ENCODE assay signal across 8 cellular contexts in genomic region chr1:46535063-46535462, GRCh38. TPM values are rescaled to one million over a fixed set of nuclear protein-coding genes. Genes with fewer than 3 reads are reported as not detected.
A peak's percentile ranks its signal among the peaks of the same experiment; 100 is the strongest.
DNase-seq lines count a peak whose midpoint lies in the region; ATAC-seq, FAIRE-seq and TF ChIP-seq lines count a peak whose summit lies in the region.

No MANE protein-coding gene starts in this region.

- H4K8ac ChIP-seq in H1 (ENCODE audit: extremely low read depth, insufficient read depth, low read length) = no peak overlapping the region

- H3K9me3 ChIP-seq in OCI-LY1 (ENCODE audit: low read length) = no peaks in the 10 kb centered on the region
- H3K9me3 ChIP-seq in H1 (ENCODE audit: insufficient read depth in 2 of 2, low read depth in 1 of 2, low read length in 1 of 2) = no peaks in the 10 kb centered on the region

- peak; percentile 13 to 15; a peak in 2 of 4 replicates for TF ChIP-seq RAD21 in H1 (IDR thresholded peaks at IDR 0.05 in 1 of 2, conservative IDR thresholded peaks at IDR 0.05 in 1 of 2; ENCODE audit: low read depth in 2 of 2, low read length in 2 of 2)

- no peak overlapping the region for H2BK120ac ChIP-seq in H1 (replicated peaks; ENCODE audit: low read depth, low read length)

- H3K79me1 ChIP-seq in H1 (ENCODE audit: low read depth, low read length) = no peaks in the 10 kb centered on the region

- no peak for TF ChIP-seq POLR2A in H1 (IDR thresholded peaks at IDR 0.05; ENCODE audit: control extremely low read depth in 1 of 2, low read depth in 2 of 2, low read length in 2 of 2)

- H3K23me2 ChIP-seq in H1 (ENCODE audit: low read depth, low read length) = peaks cover 7% of the 10 kb centered on the region; the same call in 1 of the 2 replicates

- POLR2A ChIA-PET in H1 (lab: Charles Lee; ENCODE audit: partially characterized antibody) = interaction anchor here (1.0 kb wide), 2 partner anchors 9 to 11 kb away, joined by 3 to 4 read pairs; no protein-coding TSS in a partner anchor

- H2AFZ ChIP-seq in OCI-LY1 (ENCODE audit: low read length) (no peak overlapping the region), H1 (ENCODE audit: low read length) (no peak overlapping the region)

- 93% methylated on average over 2 of the region's 2 CpGs; no CpG with 5 or more reads in 1 of the 2 experiments for WGBS in H1 (ENCODE audit: extremely low coverage in 1 of 2, insufficient coverage in 1 of 2, insufficient read length in 1 of 2, insufficient replicate concordance in 2 of 2, low coverage in 1 of 2, low lambda C conversion rate in 2 of 2, missing lambda C conversion rate in 1 of 2), 2 experiments

- no peak overlapping the region for H2BK20ac ChIP-seq in H1 (ENCODE audit: low read length)

- peaks cover 19% of the 10 kb centered on the region for H3K4me1 Mint-ChIP-seq in stimulated activated effector memory CD8-positive, alpha-beta T cell treated with anti-CD3 and anti-CD28 coated beads, Interleukin-12 subunit alpha, Interleukin-12 subunit beta, amount 100 ng/mL, for 72 hours

- H4K20me1 ChIP-seq in OCI-LY1 (ENCODE audit: insufficient read depth, low read length) (no peaks in the 10 kb centered on the region), H1 (replicated peaks in 1 of 2; ENCODE audit: control insufficient read depth in 1 of 2, insufficient read depth in 2 of 2, low read length in 2 of 2) (peaks cover 1% of the 10 kb centered on the region in 2 experiments)

- no peaks in the 10 kb centered on the region; the same call in 1 of the 2 replicates for H3K36me3 ChIP-seq in OCI-LY1 (ENCODE audit: insufficient read depth, low read length)
- no peaks in the 10 kb centered on the region for H3K36me3 ChIP-seq in H1 (ENCODE audit: control insufficient read depth in 2 of 4, insufficient read depth in 4 of 4, low read length in 3 of 4)

- no peak overlapping the region for H3K27ac Mint-ChIP-seq in stimulated activated effector memory CD8-positive, alpha-beta T cell treated with anti-CD3 and anti-CD28 coated beads, Interleukin-12 subunit alpha, Interleukin-12 subunit beta, amount 100 ng/mL, for 72 hours

- no peak overlapping the region for H3K4me2 ChIP-seq in OCI-LY1 (ENCODE audit: low read length)
- no peak overlapping the region for H3K4me2 ChIP-seq in H1 (ENCODE audit: insufficient read depth in 1 of 2, low read depth in 2 of 2, low read length in 2 of 2)

- no peak overlapping the region for H2AK5ac ChIP-seq in H1 (ENCODE audit: low read depth, low read length)

- no peak overlapping the region for H3K18ac ChIP-seq in H1 (ENCODE audit: extremely low read depth, low read length)

- DNase-seq in activated effector memory CD4-positive, alpha-beta T cell treated with anti-CD3 and anti-CD28 coated beads, Interleukin-2, amount 50 U/mL, for 16 hours = peak; percentile 67
- no peak for DNase-seq in activated effector memory CD4-positive, alpha-beta T cell treated with Interleukin-2 at 50 U/mL for 16 hours
- no peak for DNase-seq in H1 (ENCODE audit: low read depth in 1 of 2, low spot score in 2 of 2)
- DNase-seq in stimulated activated effector memory CD8-positive, alpha-beta T cell treated with anti-CD3 and anti-CD28 coated beads, Interleukin-12 subunit alpha, Interleukin-12 subunit beta, amount 100 ng/mL, for 72 hours (ENCODE audit: low spot score in 2 of 2) = peak in 1 of 2 donors; percentile 71
- no peak for DNase-seq in NCI-H1930 (lab: John Stamatoyannopoulos, UW)
- no peak for DNase-seq in NCI-H187 treated with DMSO at 0.1 percent for 48 hours (lab: John Stamatoyannopoulos, UW)

- TF ChIP-seq CTCF in OCI-LY1 (IDR thresholded peaks at IDR 0.05; ENCODE audit: low read length) (peak; percentile 56), H1 (IDR thresholded peaks at IDR 0.05; ENCODE audit: control extremely low read depth in 1 of 3, insufficient read depth in 1 of 3, low read depth in 1 of 3, low read length in 3 of 3) (peak in 1 of 3 experiments; percentile 37; a peak in 1 of 4 replicates)

- no peak overlapping the region for H3K4me3 ChIP-seq in OCI-LY1 (ENCODE audit: low read depth, low read length, poor library complexity, severe bottlenecking)
- H3K4me3 ChIP-seq in H1 (ENCODE audit: extremely low read depth in 1 of 4, insufficient read depth in 2 of 4, low read depth in 3 of 4, low read length in 4 of 4) = no peak overlapping the region

- no peak overlapping the region for H3K4ac ChIP-seq in H1 (replicated peaks; ENCODE audit: insufficient read length, low read depth, low read length)

- H3K9me2 ChIP-seq in OCI-LY1 (ENCODE audit: low read depth, low read length) = no peaks in the 10 kb centered on the region

- no peak overlapping the region for H3K4me3 Mint-ChIP-seq in stimulated activated effector memory CD8-positive, alpha-beta T cell treated with anti-CD3 and anti-CD28 coated beads, Interleukin-12 subunit alpha, Interleukin-12 subunit beta, amount 100 ng/mL, for 72 hours

- H3K23ac ChIP-seq in H1 (ENCODE audit: insufficient read length) = no peak overlapping the region

- H2BK12ac ChIP-seq in H1 (ENCODE audit: low read depth, low read length) = no peak overlapping the region

- no peaks in the 10 kb centered on the region for H3F3A ChIP-seq in OCI-LY1 (ENCODE audit: insufficient read depth, low read length)

- H3K4me1 ChIP-seq in OCI-LY1 (ENCODE audit: insufficient read depth, low read length, severe bottlenecking) = no peaks in the 10 kb centered on the region
- peaks cover 0 to 2% (median 0%) of the 10 kb centered on the region in 4 experiments; a peak in 3 of 7 replicates for H3K4me1 ChIP-seq in H1 (replicated peaks in 1 of 4; ENCODE audit: control insufficient read depth in 3 of 4, insufficient read depth in 4 of 4, low read length in 3 of 4)

- peak; percentile 38 for ATAC-seq in stimulated activated effector memory CD8-positive, alpha-beta T cell treated with anti-CD3 and anti-CD28 coated beads, Interleukin-12 subunit alpha, Interleukin-12 subunit beta, amount 100 ng/mL, for 72 hours
- ATAC-seq in HG02840 (IDR thresholded peaks at IDR 0.05; ENCODE audit: low FRiP score, unreplicated experiment) = no peak

- no peaks in the 10 kb centered on the region for H3K9me3 Mint-ChIP-seq in stimulated activated effector memory CD8-positive, alpha-beta T cell treated with anti-CD3 and anti-CD28 coated beads, Interleukin-12 subunit alpha, Interleukin-12 subunit beta, amount 100 ng/mL, for 72 hours

- H3K9ac ChIP-seq in OCI-LY1 (ENCODE audit: low read length) = no peak overlapping the region
- H3K9ac ChIP-seq in H1 (replicated peaks in 1 of 4; ENCODE audit: extremely low read depth in 1 of 4, low read depth in 3 of 4, low read length in 3 of 4) = no peak overlapping the region

- no peak for FAIRE-seq in H1 (lab: Jason Lieb, UNC)

- H4K91ac ChIP-seq in H1 (replicated peaks; ENCODE audit: insufficient read length, low read length) = no peak overlapping the region

- no peak overlapping the region for H4K5ac ChIP-seq in H1 (ENCODE audit: insufficient read length, low read depth, low read length)

- H3K27ac ChIP-seq in OCI-LY1 (ENCODE audit: low read depth, low read length, poor library complexity, severe bottlenecking) = no peak overlapping the region
- H3K27ac ChIP-seq in H1 (ENCODE audit: low read depth, low read length) = no peak overlapping the region

- TF ChIP-seq EP300 in H1 (IDR thresholded peaks at IDR 0.05; ENCODE audit: borderline replicate concordance in 1 of 2, low read depth in 2 of 2, low read length in 2 of 2) = no peak

- H3K79me2 ChIP-seq in OCI-LY1 (ENCODE audit: insufficient read depth, low read length) (no peaks in the 10 kb centered on the region), H1 (ENCODE audit: control insufficient read depth in 1 of 2, insufficient read depth in 2 of 2, low read length in 2 of 2) (no peaks in the 10 kb centered on the region)

- peaks cover 7% of the 10 kb centered on the region; the same call in 1 of the 2 replicates for H3K27me3 ChIP-seq in OCI-LY1 (ENCODE audit: insufficient read depth, low read length)
- H3K27me3 ChIP-seq in H1 (replicated peaks in 1 of 4; ENCODE audit: control insufficient read depth in 3 of 4, extremely low read depth in 1 of 4, insufficient read depth in 3 of 4, low read length in 3 of 4) = peaks cover 23 to 65% (median 51%) of the 10 kb centered on the region in 4 experiments

- no peak overlapping the region for H3K56ac ChIP-seq in H1 (replicated peaks; ENCODE audit: insufficient read length, low read depth, low read length)

- no peak overlapping the region for H3K14ac ChIP-seq in H1 (ENCODE audit: insufficient read length)

- CTCF ChIA-PET in H1 (lab: Charles Lee; ENCODE audit: partially characterized antibody) = interaction anchor here (1.1 to 25.0 kb wide), 16 partner anchors 8 to 102 kb away, joined by 3 to 1068 read pairs (median 6); partner anchors contain the start of genes DMBX1, KNCN and MKNK1

- no peaks in the 10 kb centered on the region for H3K36me3 Mint-ChIP-seq in stimulated activated effector memory CD8-positive, alpha-beta T cell treated with anti-CD3 and anti-CD28 coated beads, Interleukin-12 subunit alpha, Interleukin-12 subunit beta, amount 100 ng/mL, for 72 hours

- H2BK15ac ChIP-seq in H1 (ENCODE audit: low read length) = no peak overlapping the region

- no peak overlapping the region for H2BK5ac ChIP-seq in H1 (ENCODE audit: low read depth, low read length)

TF ChIP-seq in H1, 55 proteins besides CTCF, POLR2A, EP300 and RAD21 (continues in another document):
- no peak for TF ChIP-seq SP1 (IDR thresholded peaks at IDR 0.05; ENCODE audit: low read depth, low read length)
- TF ChIP-seq JUND (IDR thresholded peaks at IDR 0.05; ENCODE audit: low read length) = no peak
- no peak for TF ChIP-seq RFX5 (IDR thresholded peaks at IDR 0.05; ENCODE audit: borderline replicate concordance, low read depth, low read length)
- TF ChIP-seq GABPA (IDR thresholded peaks at IDR 0.05; ENCODE audit: borderline replicate concordance, insufficient read depth, low read length) = no peak

RNA-seq across cellular contexts. Expression of gene KNCN, which starts 16.4 kb away (rescaled TPM):
- not detected in 2 replicates for total RNA-seq in H1 (2021; fragmentation: NEBNext Ultra II Directional; extraction: Animal tissue kit (Norgen Biotek cat#: 25700))
- not detected in 2 replicates for polyA plus RNA-seq in H1 (2011; rRNA removed)
- polyA plus RNA-seq in H1 (2011; cell fraction: cytosol; rRNA removed) = not detected
- not detected for polyA plus RNA-seq in H1 (2011; cell fraction: nucleus; rRNA removed)
- polyA plus RNA-seq in H1 (2012, experiment 1 of 2) = not detected in 4 replicates
- not detected for polyA plus RNA-seq in H1 (2012, experiment 2 of 2)
- polyA plus RNA-seq in H1 (2013, experiment 1 of 2) = not detected
- not detected for polyA plus RNA-seq in H1 (2013, experiment 2 of 2)
- not detected in 2 replicates for polyA minus RNA-seq in H1 (2011; rRNA and poly(A)+ RNA removed)
- not detected for polyA minus RNA-seq in H1 (2011; cell fraction: cytosol; rRNA and poly(A)+ RNA removed)
- not detected for polyA minus RNA-seq in H1 (2011; cell fraction: nucleus; rRNA and poly(A)+ RNA removed)

RNA-seq across cellular contexts. Expression of gene DMBX1, which starts 45.4 kb away (rescaled TPM):
- total RNA-seq in H1 (2021; fragmentation: NEBNext Ultra II Directional; extraction: Animal tissue kit (Norgen Biotek cat#: 25700)) = 0.30 TPM in 1 of 2 replicates, not detected in the other
- 0.23 and 0.36 TPM in 2 replicates for polyA plus RNA-seq in H1 (2011; rRNA removed)
- 0.26 TPM for polyA plus RNA-seq in H1 (2011; cell fraction: cytosol; rRNA removed)
- polyA plus RNA-seq in H1 (2011; cell fraction: nucleus; rRNA removed) = 0.53 TPM
- 0.24 to 0.30 TPM (median 0.27 TPM) in 4 replicates for polyA plus RNA-seq in H1 (2012, experiment 1 of 2)
- 0.12 TPM for polyA plus RNA-seq in H1 (2012, experiment 2 of 2)
- polyA plus RNA-seq in H1 (2013, experiment 1 of 2) = 0.06 TPM
- polyA plus RNA-seq in H1 (2013, experiment 2 of 2) = 0.09 TPM
- 0.07 and 0.41 TPM in 2 replicates for polyA minus RNA-seq in H1 (2011; rRNA and poly(A)+ RNA removed)
- polyA minus RNA-seq in H1 (2011; cell fraction: cytosol; rRNA and poly(A)+ RNA removed) = 0.51 TPM
- 0.20 TPM for polyA minus RNA-seq in H1 (2011; cell fraction: nucleus; rRNA and poly(A)+ RNA removed)
